In genomic region chr6:47405273-47405672, GRCh38 we compare ENCODE assay signal across 20 cellular contexts.
DNase-seq lines count a peak whose midpoint lies in the region; TF ChIP-seq lines count a peak whose summit lies in the region.
"Had no signal": no experiment of that assay in that cellular context is flagged by ENCODE, and none has a peak within 500 bp of the region (broad histone marks: within the 10 kb centered on the region; RNA-seq: fewer than 3 reads in every experiment).

No MANE protein-coding gene starts in this region.

- H3K27me3 ChIP-seq in stomach (no peaks in the 10 kb centered on the region), SK-N-SH (ENCODE audit: insufficient read depth) (no peaks in the 10 kb centered on the region; the same call in 1 of the 2 replicates)
- H3K27me3 ChIP-seq: BLaER1, heart left ventricle had no signal

- CTCF ChIA-PET in SK-N-SH (lab: Yijun Ruan, JAX) = interaction anchor here (2.2 kb wide), 1 partner anchor 8 kb away, joined by 12 read pairs; no protein-coding TSS in a partner anchor

- no peaks in the 10 kb centered on the region for H3K9me2 ChIP-seq in SK-N-SH

- TF ChIP-seq CTCF in stomach (IDR thresholded peaks at IDR 0.05) (no peak), SK-N-SH (IDR thresholded peaks at IDR 0.05) (no peak)

- H3F3A ChIP-seq in SK-N-SH (replicated peaks; ENCODE audit: insufficient read depth) = no peaks in the 10 kb centered on the region

- TF ChIP-seq RAD21 in SK-N-SH (IDR thresholded peaks at IDR 0.05; ENCODE audit: low read length) = no peak

- DNase-seq in NCI-H1105 treated with DMSO at 0.1 percent for 48 hours (lab: John Stamatoyannopoulos, UW) = peak; percentile 8
- DNase-seq in NCI-H1105 (lab: John Stamatoyannopoulos, UW) = no peak
- DNase-seq in NCI-H69 (lab: John Stamatoyannopoulos, UW) = peak; percentile 91
- peak; percentile 16 for DNase-seq in glomerular visceral epithelial cell (ENCODE audit: extremely low spot score)
- DNase-seq in stomach = peak; percentile 35
- DNase-seq in NCI-H1436 treated with DMSO at 0.1 percent for 48 hours (lab: John Stamatoyannopoulos, UW) = no peak
- no peak for DNase-seq in SK-N-SH
- no peak for DNase-seq in midbrain (lab: John Stamatoyannopoulos, UW)
- DNase-seq: activated CD4-positive, alpha-beta T cell treated with anti-CD3 and anti-CD28 coated beads, Interleukin-2, amount 50 U/mL, for 48 hours; activated naive CD4-positive, alpha-beta T cell treated with Interleukin-2 at 50 U/mL for 16 hours; activated T-cell treated with anti-CD3 and anti-CD28 coated beads for 4 hours; endodermal cell; heart left ventricle; NCI-H2081 treated with DMSO at 0.1 percent for 48 hours; NCI-H526; OCI-M1; stimulated activated CD4-positive, alpha-beta T cell treated with anti-CD3 and anti-CD28 coated beads, Interleukin-2, amount 100 ng/mL, for 48 hours; stimulated activated naive CD8-positive, alpha-beta T cell treated with anti-CD3 and anti-CD28 coated beads, Interleukin-15, amount 100 ng/mL, for 72 hours; T-helper 2 cell had no signal

- H3K27ac ChIP-seq in stomach (peak overlapping the region in 3 of 5 donors; percentile 41 to 62 (median 45)), SK-N-SH (ENCODE audit: low read depth in 2 of 2, low read length in 1 of 2) (no peak overlapping the region)
- H3K27ac ChIP-seq: BLaER1, heart left ventricle had no signal

- H3K9ac ChIP-seq in SK-N-SH = no peak overlapping the region
- H3K9ac ChIP-seq: BLaER1 had no signal

- H3K79me2 ChIP-seq in SK-N-SH (ENCODE audit: insufficient read depth) = no peaks in the 10 kb centered on the region

- intact Hi-C loops in stomach (cut with DNase I; ENCODE audit: low total_unique reads) = no loop called here

- no peak for TF ChIP-seq POLR2A in stomach (IDR thresholded peaks at IDR 0.05)

- H2AFZ ChIP-seq in SK-N-SH (ENCODE audit: low read depth) = no peak overlapping the region

- 34 to 51% (median 45%) methylated on average over 5 of the region's 5 CpGs for WGBS in stomach, 5 donors
- 15% methylated on average over 5 of the region's 5 CpGs for WGBS in SK-N-SH (ENCODE audit: low lambda C conversion rate)

- H3K36me3 ChIP-seq in stomach (no peaks in the 10 kb centered on the region), SK-N-SH (replicated peaks in 1 of 2; ENCODE audit: control insufficient read depth in 1 of 2, insufficient read depth in 2 of 2, low read length in 1 of 2) (no peaks in the 10 kb centered on the region)
- H3K36me3 ChIP-seq: BLaER1, heart left ventricle had no signal

- POLR2A ChIA-PET in SK-N-SH (lab: Yijun Ruan, JAX) = no interaction called here

- H3K9me3 ChIP-seq in stomach (no peaks in the 10 kb centered on the region), SK-N-SH (no peaks in the 10 kb centered on the region)
- H3K9me3 ChIP-seq: BLaER1, heart left ventricle had no signal

- TF ChIP-seq EP300 in stomach (IDR thresholded peaks at IDR 0.05) = no peak
- TF ChIP-seq EP300 in SK-N-SH (IDR thresholded peaks at IDR 0.05; ENCODE audit: borderline replicate concordance in 1 of 2, low read depth in 1 of 2, low read length in 1 of 2) = no peak

- no peak overlapping the region for H3K4me3 ChIP-seq in stomach
- no peak overlapping the region for H3K4me3 ChIP-seq in SK-N-SH (ENCODE audit: low read depth in 2 of 2, low read length in 1 of 2)
- H3K4me3 ChIP-seq: BLaER1, heart left ventricle had no signal

- no peak overlapping the region for H3K4me2 ChIP-seq in SK-N-SH
- H3K4me2 ChIP-seq: BLaER1 had no signal

- no peaks in the 10 kb centered on the region for H4K20me1 ChIP-seq in SK-N-SH (ENCODE audit: insufficient read depth)
- H4K20me1 ChIP-seq: BLaER1 had no signal

- H3K4me1 ChIP-seq in stomach (peaks cover 0 to 15% (median 4%) of the 10 kb centered on the region in 4 donors), SK-N-SH (ENCODE audit: control insufficient read depth in 1 of 2, insufficient read depth in 2 of 2, low read depth in 1 of 2, low read length in 1 of 2) (no peaks in the 10 kb centered on the region)
- H3K4me1 ChIP-seq: heart left ventricle had no signal

TF ChIP-seq in SK-N-SH, 30 proteins besides CTCF, POLR2A, EP300 and RAD21:
- TF ChIP-seq FOXM1 (IDR thresholded peaks at IDR 0.05; ENCODE audit: low read depth) (no peak), ELF1 (IDR thresholded peaks at IDR 0.05) (no peak), IRF3 (IDR thresholded peaks at IDR 0.05; ENCODE audit: low read depth, low read length) (no peak), NRF1 (IDR thresholded peaks at IDR 0.05; ENCODE audit: low read depth, low read length) (no peak), USF1 (IDR thresholded peaks at IDR 0.05; ENCODE audit: borderline replicate concordance, low read depth) (no peak), MAX (IDR thresholded peaks at IDR 0.05; ENCODE audit: low read depth) (no peak), CHD2 (IDR thresholded peaks at IDR 0.05; ENCODE audit: low read length, partially characterized antibody) (no peak), NFIC (IDR thresholded peaks at IDR 0.05; ENCODE audit: borderline replicate concordance) (no peak), SIN3A (IDR thresholded peaks at IDR 0.05; ENCODE audit: borderline replicate concordance, low read depth, low read length) (no peak), MXI1 (IDR thresholded peaks at IDR 0.05; ENCODE audit: low read depth, low read length) (no peak), RCOR1 (IDR thresholded peaks at IDR 0.05; ENCODE audit: low read length) (no peak), YY1 (IDR thresholded peaks at IDR 0.05; ENCODE audit: low read depth) (no peak), POLR2AphosphoS5 (IDR thresholded peaks at IDR 0.05; ENCODE audit: low read depth, low read length) (no peak), GATA2 (CRISPR knock-in tag; IDR thresholded peaks at IDR 0.05) (no peak), FOXJ3 (CRISPR knock-in tag; IDR thresholded peaks at IDR 0.05) (no peak), MEF2A (IDR thresholded peaks at IDR 0.05; ENCODE audit: borderline replicate concordance, low read depth) (no peak), FOSL2 (IDR thresholded peaks at IDR 0.05; ENCODE audit: borderline replicate concordance, low read depth) (no peak)

Comparison
In these comparisons a context has a peak if more than half of its experiments do, and no peak if none do; other contexts are left out.
1. DNase-seq: peak in NCI-H1105 treated with DMSO at 0.1 percent for 48 hours (single experiment), NCI-H69 (single experiment), glomerular visceral epithelial cell (single experiment) and stomach (single experiment); none in NCI-H1105 (single experiment), NCI-H1436 treated with DMSO at 0.1 percent for 48 hours (single experiment), SK-N-SH (single experiment) and midbrain (single experiment).
2. H3K27ac ChIP-seq: peak in stomach (3 of 5); none in SK-N-SH (0 of 2).